1 cellular context compared by ENCODE assay signal in genomic region chr10:45326864-45327263, GRCh38. TPM values are rescaled to one million over a fixed set of nuclear protein-coding genes. Genes with fewer than 3 reads are reported as not detected.
"Had no signal": no experiment of that assay in that cellular context is flagged by ENCODE, and none has a peak within 500 bp of the region (broad histone marks: within the 10 kb centered on the region; RNA-seq: fewer than 3 reads in every experiment).

No MANE protein-coding gene starts in this region.

RNA-seq across cellular contexts. Expression of gene OR13A1, which starts 11.5 kb away (rescaled TPM):
- total RNA-seq: G401 had no signal

RNA-seq across cellular contexts. Expression of gene ALOX5, which starts 47.2 kb away (rescaled TPM):
- total RNA-seq: G401 had no signal
